In genomic region chr2:98548920-98549818, GRCh38 we compare ENCODE assay signal across 14 cellular contexts. TPM values are rescaled to one million over a fixed set of nuclear protein-coding genes. Genes with fewer than 3 reads are reported as not detected.
DNase-seq lines count a peak whose midpoint lies in the region; ATAC-seq and TF ChIP-seq lines count a peak whose summit lies in the region.
"Had no signal": no experiment of that assay in that cellular context is flagged by ENCODE, and none has a peak within 500 bp of the region (broad histone marks: within the 10 kb centered on the region; RNA-seq: fewer than 3 reads in every experiment).

No MANE protein-coding gene starts in this region.

- no peaks in the 10 kb centered on the region for H3K4me1 ChIP-seq in CD4-positive, CD25-positive, alpha-beta regulatory T cell (ENCODE audit: control insufficient read depth, insufficient read depth, low read length, poor library complexity, severe bottlenecking)
- H3K4me1 ChIP-seq in psoas muscle (no peaks in the 10 kb centered on the region), heart right ventricle (peaks cover 0 to 3% (median 0%) of the 10 kb centered on the region in 9 donors)

- H3K9me3 Mint-ChIP-seq in CD4-positive, CD25-positive, alpha-beta regulatory T cell = no peaks in the 10 kb centered on the region
- no peaks in the 10 kb centered on the region for H3K9me3 Mint-ChIP-seq in activated CD8-positive, alpha-beta T cell treated with anti-CD3 and anti-CD28 coated beads, Interleukin-2, amount 10 ng/mL, durations not matched to agents 7 days and 5 days (ENCODE audit: insufficient read depth)
- no peaks in the 10 kb centered on the region for H3K9me3 Mint-ChIP-seq in T-helper 2 cell treated with Interferon-gamma antibody and Interleukin-4, amounts not matched to agents 5 μg/mL and 100 μg/mL, for 36 hours
- H3K9me3 Mint-ChIP-seq: neural crest cell had no signal

- peaks cover 60% of the 10 kb centered on the region for H3K36me3 Mint-ChIP-seq in CD4-positive, CD25-positive, alpha-beta regulatory T cell
- peaks cover 89% of the 10 kb centered on the region for H3K36me3 Mint-ChIP-seq in activated CD8-positive, alpha-beta T cell treated with anti-CD3 and anti-CD28 coated beads, Interleukin-2, amount 10 ng/mL, durations not matched to agents 7 days and 5 days (ENCODE audit: low read depth)
- H3K36me3 Mint-ChIP-seq in T-helper 2 cell treated with Interferon-gamma antibody and Interleukin-4, amounts not matched to agents 5 μg/mL and 100 μg/mL, for 36 hours (ENCODE audit: low read depth) = peaks cover 74% of the 10 kb centered on the region

- CTCF ChIA-PET in activated CD8-positive, alpha-beta T cell treated with anti-CD3 and anti-CD28 coated beads, Interleukin-2, amount 10 ng/mL, durations not matched to agents 7 days and 5 days (lab: Charles Lee) = interaction anchor here (0.6 to 1.4 kb wide), 2 partner anchors 19 to 274 kb away, joined by 3 to 4 read pairs; no protein-coding TSS in a partner anchor

- peaks cover 90% of the 10 kb centered on the region for H3K36me3 ChIP-seq in CD4-positive, CD25-positive, alpha-beta regulatory T cell (ENCODE audit: control insufficient read depth, insufficient read depth, low read length)
- H3K36me3 ChIP-seq in psoas muscle (ENCODE audit: insufficient read depth in 1 of 2, low read depth in 1 of 2) = peaks cover 0 to 82% of the 10 kb centered on the region in 2 donors
- peaks cover 4 to 99% (median 47%) of the 10 kb centered on the region in 9 donors for H3K36me3 ChIP-seq in heart right ventricle

- H3K27me3 ChIP-seq in CD4-positive, CD25-positive, alpha-beta regulatory T cell (ENCODE audit: control insufficient read depth, insufficient read depth, low read length) = no peaks in the 10 kb centered on the region
- H3K27me3 ChIP-seq in psoas muscle (ENCODE audit: insufficient read depth in 3 of 3, low read length in 2 of 3) = no peaks in the 10 kb centered on the region
- no peaks in the 10 kb centered on the region for H3K27me3 ChIP-seq in heart right ventricle
- H3K27me3 ChIP-seq: cardiac muscle cell had no signal

- ATAC-seq in CD4-positive, CD25-positive, alpha-beta regulatory T cell (ENCODE audit: low read depth in 2 of 2) = peak in 1 of 2 donors; percentile 27
- peak; percentile 66 for ATAC-seq in HG02798 (IDR thresholded peaks at IDR 0.05; ENCODE audit: poor library complexity, unreplicated experiment)
- ATAC-seq in activated CD8-positive, alpha-beta T cell treated with anti-CD3 and anti-CD28 coated beads, Interleukin-2, amount 10 ng/mL, durations not matched to agents 7 days and 5 days = no peak
- ATAC-seq in psoas muscle = no peak
- no peak for ATAC-seq in heart right ventricle

- no peak overlapping the region for H3K27ac ChIP-seq in CD4-positive, CD25-positive, alpha-beta regulatory T cell (ENCODE audit: insufficient read depth, low read length, poor library complexity, severe bottlenecking)
- H3K27ac ChIP-seq in psoas muscle = no peak overlapping the region
- no peak overlapping the region for H3K27ac ChIP-seq in heart right ventricle
- H3K27ac ChIP-seq: cardiac muscle cell, SK-N-MC had no signal

- peaks cover 0 to 21% (median 6%) of the 10 kb centered on the region in 4 donors for H3K4me1 Mint-ChIP-seq in CD4-positive, CD25-positive, alpha-beta regulatory T cell
- peaks cover 88% of the 10 kb centered on the region for H3K4me1 Mint-ChIP-seq in activated CD8-positive, alpha-beta T cell treated with anti-CD3 and anti-CD28 coated beads, Interleukin-2, amount 10 ng/mL, durations not matched to agents 7 days and 5 days (ENCODE audit: low read depth)
- peaks cover 48% of the 10 kb centered on the region for H3K4me1 Mint-ChIP-seq in T-helper 2 cell treated with Interferon-gamma antibody and Interleukin-4, amounts not matched to agents 5 μg/mL and 100 μg/mL, for 36 hours (ENCODE audit: low read depth)
- H3K4me1 Mint-ChIP-seq: neural crest cell had no signal

- intact Hi-C loops in psoas muscle (cut with DNase I) = no loop called here
- intact Hi-C loops in heart right ventricle (cut with DNase I) = loop anchor here in 1 of 10 donors (10.0 kb wide), 1 partner anchor 134 kb away; no protein-coding TSS in a partner anchor

- no peak overlapping the region for H3K4me3 ChIP-seq in CD4-positive, CD25-positive, alpha-beta regulatory T cell (ENCODE audit: low read depth, low read length)
- H3K4me3 ChIP-seq in psoas muscle (no peak overlapping the region), heart right ventricle (no peak overlapping the region)
- H3K4me3 ChIP-seq: cardiac muscle cell, SK-N-MC had no signal

- H3K9me3 ChIP-seq in CD4-positive, CD25-positive, alpha-beta regulatory T cell (ENCODE audit: control insufficient read depth in 2 of 2, low read length in 2 of 2) = no peaks in the 10 kb centered on the region
- H3K9me3 ChIP-seq in psoas muscle (no peaks in the 10 kb centered on the region), heart right ventricle (no peaks in the 10 kb centered on the region)

- no peak for TF ChIP-seq CTCF in psoas muscle (IDR thresholded peaks at IDR 0.05)
- no peak for TF ChIP-seq CTCF in heart right ventricle (IDR thresholded peaks at IDR 0.05)

- POLR2A ChIA-PET in activated CD8-positive, alpha-beta T cell treated with anti-CD3 and anti-CD28 coated beads, Interleukin-2, amount 10 ng/mL, durations not matched to agents 7 days and 5 days (lab: Charles Lee) = interaction anchor here (0.6 to 1.1 kb wide), 2 partner anchors 9 to 141 kb away, joined by 4 read pairs; no protein-coding TSS in a partner anchor

- no peak for DNase-seq in CD4-positive, CD25-positive, alpha-beta regulatory T cell
- DNase-seq in GM19238 (ENCODE audit: insufficient read length, low spot score) (peak; percentile 36), psoas muscle (no peak), SIG-M5 treated with dmso at 0.1 percent for 504 hours (lab: John Stamatoyannopoulos, UW; ENCODE audit: unreplicated experiment) (no peak), heart right ventricle (no peak)
- DNase-seq in activated CD8-positive, alpha-beta T cell treated with anti-CD3 and anti-CD28 coated beads, Interleukin-2, amount 10 ng/mL, durations not matched to agents 7 days and 5 days = no peak
- no peak for DNase-seq in T-helper 2 cell treated with Interferon-gamma antibody and Interleukin-4, amounts not matched to agents 5 μg/mL and 100 μg/mL, for 36 hours (ENCODE audit: low spot score)
- DNase-seq: islet precursor cell; NCI-H526 treated with DMSO at 0.1 percent for 48 hours; stimulated activated naive CD4-positive, alpha-beta T cell treated with Interleukin-2 at 50 U/mL for 16 hours had no signal

- no peaks in the 10 kb centered on the region for H3K27me3 Mint-ChIP-seq in CD4-positive, CD25-positive, alpha-beta regulatory T cell
- H3K27me3 Mint-ChIP-seq in activated CD8-positive, alpha-beta T cell treated with anti-CD3 and anti-CD28 coated beads, Interleukin-2, amount 10 ng/mL, durations not matched to agents 7 days and 5 days (ENCODE audit: low read depth) = no peaks in the 10 kb centered on the region
- H3K27me3 Mint-ChIP-seq in T-helper 2 cell treated with Interferon-gamma antibody and Interleukin-4, amounts not matched to agents 5 μg/mL and 100 μg/mL, for 36 hours (ENCODE audit: low read depth) = no peaks in the 10 kb centered on the region

- peak overlapping the region in 2 of 3 donors; percentile 27 to 77 for H3K27ac Mint-ChIP-seq in CD4-positive, CD25-positive, alpha-beta regulatory T cell
- peak overlapping the region; percentile 8 for H3K27ac Mint-ChIP-seq in activated CD8-positive, alpha-beta T cell treated with anti-CD3 and anti-CD28 coated beads, Interleukin-2, amount 10 ng/mL, durations not matched to agents 7 days and 5 days
- no peak overlapping the region for H3K27ac Mint-ChIP-seq in T-helper 2 cell treated with Interferon-gamma antibody and Interleukin-4, amounts not matched to agents 5 μg/mL and 100 μg/mL, for 36 hours

- H3K4me3 Mint-ChIP-seq in CD4-positive, CD25-positive, alpha-beta regulatory T cell = no peak overlapping the region
- H3K4me3 Mint-ChIP-seq in activated CD8-positive, alpha-beta T cell treated with anti-CD3 and anti-CD28 coated beads, Interleukin-2, amount 10 ng/mL, durations not matched to agents 7 days and 5 days = no peak overlapping the region
- H3K4me3 Mint-ChIP-seq in T-helper 2 cell treated with Interferon-gamma antibody and Interleukin-4, amounts not matched to agents 5 μg/mL and 100 μg/mL, for 36 hours = no peak overlapping the region
- H3K4me3 Mint-ChIP-seq: neural crest cell had no signal

- WGBS in psoas muscle, 3 donors = 90 to 94% (median 93%) methylated on average over 6 of the region's 6 CpGs
- 93 to 96% methylated on average over 6 of the region's 6 CpGs for WGBS in heart right ventricle, 2 donors

RNA-seq across cellular contexts. Expression of gene COA5, which starts 59.1 kb away (rescaled TPM):
- 20.4 TPM for total RNA-seq in CD4-positive, CD25-positive, alpha-beta regulatory T cell
- 10 to 100 TPM; 32.6 to 40.7 (median 38.6) TPM for polyA plus RNA-seq in CD4-positive, CD25-positive, alpha-beta regulatory T cell
- total RNA-seq in activated CD8-positive, alpha-beta T cell treated with anti-CD3 and anti-CD28 coated beads, Interleukin-2, amount 10 ng/mL, durations not matched to agents 7 days and 5 days = 10 to 100 TPM; 18.8 to 21.8 TPM
- total RNA-seq in psoas muscle (10 to 100 TPM; 22.5 to 37.5 (median 29.2) TPM), heart right ventricle (10 to 100 TPM; 20.2 to 33.8 (median 26.0) TPM)
- polyA plus RNA-seq in psoas muscle (10 to 100 TPM; 26.3 to 58.5 (median 35.2) TPM), heart right ventricle (10 to 100 TPM; 22.6 to 61.2 TPM)

RNA-seq across cellular contexts. Expression of gene UNC50, which starts 59.2 kb away (rescaled TPM):
- total RNA-seq in CD4-positive, CD25-positive, alpha-beta regulatory T cell = 17.8 TPM
- polyA plus RNA-seq in CD4-positive, CD25-positive, alpha-beta regulatory T cell = 10 to 100 TPM; 44.9 to 58.6 (median 48.4) TPM
- total RNA-seq in activated CD8-positive, alpha-beta T cell treated with anti-CD3 and anti-CD28 coated beads, Interleukin-2, amount 10 ng/mL, durations not matched to agents 7 days and 5 days = 10 to 100 TPM; 25.5 to 26.1 TPM
- total RNA-seq in psoas muscle (10 to 100 TPM; 19.9 to 35.1 (median 22.4) TPM), heart right ventricle (10 to 100 TPM; 21.3 to 34.2 (median 25.3) TPM)
- polyA plus RNA-seq in psoas muscle (10 to 100 TPM; 26.6 to 48.5 (median 37.3) TPM), heart right ventricle (10 to 100 TPM; 30.4 to 58.4 TPM)
